Comparison of ENCODE assay signal across 23 cellular contexts in the genomic region with DNA sequence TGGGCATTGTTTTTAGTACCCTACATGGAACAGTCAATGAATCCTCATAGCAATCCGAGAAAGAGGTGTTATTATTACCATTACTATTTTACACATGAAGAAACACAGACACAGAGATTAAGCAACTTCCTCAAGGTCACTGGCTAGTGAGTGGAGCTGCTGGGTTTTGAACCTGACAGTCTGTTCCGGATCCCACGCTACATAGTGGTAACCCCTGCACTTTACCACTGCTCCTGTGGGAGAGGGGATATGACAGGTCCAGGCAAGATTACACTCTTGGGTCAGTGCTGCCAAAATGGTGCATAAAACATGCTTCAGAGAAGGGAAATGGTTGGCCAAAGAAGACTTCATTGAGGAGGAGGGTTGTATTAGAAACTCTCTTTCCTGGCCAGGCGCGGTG.
DNase-seq lines count a peak whose midpoint lies in the region; ATAC-seq, FAIRE-seq and TF ChIP-seq lines count a peak whose summit lies in the region.
"Had no signal": no experiment of that assay in that cellular context is flagged by ENCODE, and none has a peak within 500 bp of the region (broad histone marks: within the 10 kb centered on the region; RNA-seq: fewer than 3 reads in every experiment).

No MANE protein-coding gene starts in this region.

- 40% methylated on average over 5 of the region's 5 CpGs for WGBS in HepG2 (ENCODE audit: low lambda C conversion rate)
- WGBS in right lobe of liver (ENCODE audit: insufficient coverage, low coverage, low lambda C conversion rate, missing lambda C conversion rate): 72% methylated on average over 5 of the region's 5 CpGs
- 45 to 47% (median 46%) methylated on average over 5 of the region's 5 CpGs for WGBS in ovary, 3 donors
- WGBS in testis, 2 donors: 54 to 59% methylated on average over 5 of the region's 5 CpGs

- CTCF ChIA-PET in HepG2 (lab: Yijun Ruan, JAX; ENCODE audit: low intra/inter-chr PET ratio, low total read pairs): no interaction called here

- DNase-seq in HepG2 (ENCODE audit: low spot score): no peak
- DNase-seq in right lobe of liver: no peak
- peak in 3 of 5 donors; percentile 23 to 42 (median 40) for DNase-seq in ovary
- peak; percentile 51 for DNase-seq in testis
- DNase-seq in substantia nigra (lab: John Stamatoyannopoulos, UW): no peak
- no peak for DNase-seq in stimulated activated naive CD4-positive, alpha-beta T cell (lab: John Stamatoyannopoulos, UW)
- DNase-seq: Caco-2; CD4-positive, CD25-positive, alpha-beta regulatory T cell; CD8-positive, alpha-beta T cell; DMS 273 treated with DMSO at 0.1 percent for 48 hours; DMS79; EL; GDM1; GOT3 had no signal

- H3K9me3 ChIP-seq in HepG2 (ENCODE audit: low read length) (no peaks in the 10 kb centered on the region), right lobe of liver (no peaks in the 10 kb centered on the region), ovary (no peaks in the 10 kb centered on the region), testis (no peaks in the 10 kb centered on the region)
- H3K9me3 ChIP-seq: BLaER1, Caco-2, HAP-1 had no signal

- no TSS peak for BruUV-seq in HepG2 (replicated peaks; lab: Mats Ljungman, UMichigan)

- H3K36me3 ChIP-seq in HepG2 (replicated peaks in 1 of 2; ENCODE audit: control insufficient read depth in 1 of 2, insufficient read depth in 2 of 2, low read length in 2 of 2): no peaks in the 10 kb centered on the region
- no peaks in the 10 kb centered on the region for H3K36me3 ChIP-seq in right lobe of liver
- no peaks in the 10 kb centered on the region for H3K36me3 ChIP-seq in ovary
- no peaks in the 10 kb centered on the region for H3K36me3 ChIP-seq in testis (ENCODE audit: low read depth, missing control alignments)
- H3K36me3 ChIP-seq: BLaER1, HAP-1 had no signal

- H3K4me1 ChIP-seq in HepG2 (ENCODE audit: insufficient read depth, low read length) (no peaks in the 10 kb centered on the region), right lobe of liver (no peaks in the 10 kb centered on the region), ovary (ENCODE audit: insufficient read depth) (peaks cover 2% of the 10 kb centered on the region), testis (peaks cover 35% of the 10 kb centered on the region)
- H3K4me1 ChIP-seq: BLaER1, Caco-2, HAP-1 had no signal

- H3K79me2 ChIP-seq in HepG2 (ENCODE audit: insufficient read depth, low read length): no peaks in the 10 kb centered on the region

- no peak for ATAC-seq in HepG2
- no peak for ATAC-seq in right lobe of liver
- ATAC-seq: CD8-positive, alpha-beta T cell; GM12878 had no signal

- intact Hi-C loops in HepG2 (cut with micrococcal nuclease; ENCODE audit: unreplicated experiment) (no loop called here), right lobe of liver (cut with DNase I) (no loop called here), ovary (cut with DNase I) (no loop called here), testis (cut with DNase I; ENCODE audit: low total_unique reads) (no loop called here)

- TF ChIP-seq POLR2A in HepG2 (IDR thresholded peaks at IDR 0.05; ENCODE audit: insufficient read depth in 1 of 2, low read depth in 2 of 2, low read length in 2 of 2) (no peak), right lobe of liver (IDR thresholded peaks at IDR 0.05) (no peak), ovary (IDR thresholded peaks at IDR 0.05) (no peak), testis (IDR thresholded peaks at IDR 0.05) (no peak)

- TF ChIP-seq RAD21 in HepG2 (CRISPR knock-in tag; IDR thresholded peaks at IDR 0.05): no peak

- H2AFZ ChIP-seq in HepG2 (ENCODE audit: low read length): no peak overlapping the region

- H3K4me2 ChIP-seq in HepG2 (ENCODE audit: low read depth, low read length): no peak overlapping the region
- H3K4me2 ChIP-seq: BLaER1 had no signal

- TF ChIP-seq EP300 in HepG2 (IDR thresholded peaks at IDR 0.05; ENCODE audit: low read depth in 2 of 2, low read length in 2 of 2): no peak
- no peak for TF ChIP-seq EP300 in HepG2 (CRISPR knock-in tag; IDR thresholded peaks at IDR 0.05; ENCODE audit: borderline replicate concordance)
- no peak for TF ChIP-seq EP300 in ovary (IDR thresholded peaks at IDR 0.05)

- in situ Hi-C loops in HepG2 (cut with HindIII; ENCODE audit: extremely low pct_ligation_motif_present, low pct_unique_long_range_greater_than_20kb): no loop called here

- H3K27me3 ChIP-seq in HepG2 (ENCODE audit: control insufficient read depth in 1 of 2, insufficient read depth in 2 of 2, low read length in 2 of 2) (no peaks in the 10 kb centered on the region; a peak in 1 of 5 replicates), right lobe of liver (no peaks in the 10 kb centered on the region), ovary (no peaks in the 10 kb centered on the region), testis (no peaks in the 10 kb centered on the region)
- H3K27me3 ChIP-seq: BLaER1 had no signal

- no peaks in the 10 kb centered on the region for H4K20me1 ChIP-seq in HepG2 (ENCODE audit: insufficient read depth, low read length)
- H4K20me1 ChIP-seq: BLaER1 had no signal

- POLR2A ChIA-PET in HepG2 (lab: Yijun Ruan, JAX): no interaction called here

- no peak for TF ChIP-seq CTCF in HepG2 (CRISPR knock-in tag; IDR thresholded peaks at IDR 0.05)
- TF ChIP-seq CTCF in right lobe of liver (IDR thresholded peaks at IDR 0.05): no peak
- no peak for TF ChIP-seq CTCF in ovary (IDR thresholded peaks at IDR 0.05)
- TF ChIP-seq CTCF in testis (IDR thresholded peaks at IDR 0.05): no peak

- H3K27ac ChIP-seq in HepG2 (ENCODE audit: extremely low read length, insufficient read depth, low read length) (no peak overlapping the region), right lobe of liver (no peak overlapping the region), ovary (no peak overlapping the region), testis (peak overlapping the region; percentile 48 to 76), substantia nigra (ENCODE audit: low read depth, low read length, poor library complexity, severe bottlenecking) (no peak overlapping the region)
- H3K27ac ChIP-seq: 22Rv1, BLaER1, C4-2B had no signal

- no peak overlapping the region for H3K9ac ChIP-seq in HepG2 (ENCODE audit: insufficient read depth, low read depth, low read length)
- H3K9ac ChIP-seq: BLaER1 had no signal

- H3K4me3 ChIP-seq in HepG2 (replicated peaks in 1 of 3; ENCODE audit: insufficient read depth in 1 of 3, low read depth in 2 of 3, low read length in 3 of 3) (no peak overlapping the region), right lobe of liver (no peak overlapping the region), ovary (no peak overlapping the region), testis (no peak overlapping the region)
- H3K4me3 ChIP-seq: BLaER1, GM12878, HAP-1 had no signal

- no peak for FAIRE-seq in HepG2 (lab: Jason Lieb, UNC)
- FAIRE-seq: A204.1, D721Med, GM12878, GM18507, H54 had no signal

TF ChIP-seq in HepG2, 621 proteins besides CTCF, POLR2A, EP300 and RAD21:
- peak; percentile 45; the same call in 1 of the 2 replicates for TF ChIP-seq CEBPB (IDR thresholded peaks at IDR 0.05; ENCODE audit: borderline replicate concordance, low read depth, low read length)
- TF ChIP-seq NR2F1 (CRISPR knock-in tag; IDR thresholded peaks at IDR 0.05): no peak
TF ChIP-seq in HepG2: peak in this region for 1.

Comparison
In these comparisons a context has a peak if more than half of its experiments do, and no peak if none do; other contexts are left out.
1. DNase-seq: peak in ovary (3 of 5) and testis (single experiment); none in HepG2 (single experiment), right lobe of liver (0 of 3), substantia nigra (0 of 49) and stimulated activated naive CD4-positive, alpha-beta T cell (0 of 6).
2. H3K27ac ChIP-seq: peak in testis (2 of 2); none in HepG2 (single experiment), right lobe of liver (0 of 3), ovary (0 of 2) and substantia nigra (single experiment).